8 cellular contexts compared by ENCODE assay signal in the genomic region with DNA sequence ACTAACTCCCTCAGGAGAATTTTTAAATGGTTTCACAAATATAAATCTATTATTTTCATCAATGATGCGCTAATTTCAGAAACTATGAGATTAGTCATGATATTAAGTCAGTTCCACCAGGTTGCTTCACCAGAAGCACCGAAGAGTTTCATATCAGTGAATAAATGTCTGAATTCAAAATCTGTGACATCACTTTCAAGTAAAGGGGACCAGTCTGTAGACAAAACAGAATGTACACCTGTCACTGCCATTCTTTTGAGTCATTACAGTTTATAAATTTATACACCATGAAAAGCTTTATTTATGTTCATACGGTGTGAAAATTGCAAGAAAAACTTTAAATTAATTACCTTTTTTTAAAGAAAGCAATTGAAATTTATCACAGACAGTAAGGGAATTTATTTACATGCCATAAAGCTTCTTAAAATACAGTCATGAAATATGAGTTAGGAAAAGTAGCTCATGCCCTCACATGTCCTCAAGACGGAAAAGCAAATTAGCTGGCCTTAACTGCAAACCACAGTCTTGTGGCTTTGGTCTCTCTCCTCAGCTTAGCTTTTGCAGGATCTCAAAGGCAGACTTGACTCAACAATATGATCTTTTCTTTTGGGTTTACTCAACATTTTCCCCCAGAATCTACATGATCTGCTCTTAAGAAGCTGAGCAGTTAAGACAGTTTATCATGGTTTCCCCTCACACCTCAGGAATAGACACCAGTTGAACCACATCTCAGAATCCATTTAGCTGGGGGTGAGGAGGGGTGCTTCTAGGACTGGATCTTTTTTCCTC.
DNase-seq lines count a peak whose midpoint lies in the region; ATAC-seq and TF ChIP-seq lines count a peak whose summit lies in the region.

No MANE protein-coding gene starts in this region.

- no peaks in the 10 kb centered on the region for H3K27me3 ChIP-seq in RWPE2 (ENCODE audit: insufficient read depth, poor library complexity, severe bottlenecking)

- ATAC-seq in GM19351 (IDR thresholded peaks at IDR 0.05; ENCODE audit: unreplicated experiment) (peak; percentile 83), HG03064 (IDR thresholded peaks at IDR 0.05; ENCODE audit: low read depth, unreplicated experiment) (peak; percentile 81), RWPE2 (ENCODE audit: low read depth) (peak; percentile 45)

- H3K4me3 ChIP-seq in AG10803 (ENCODE audit: low read length) (no peak overlapping the region), RWPE2 (ENCODE audit: severe bottlenecking) (no peak overlapping the region)

- H3K27ac ChIP-seq in RWPE2 (ENCODE audit: poor library complexity, severe bottlenecking) = no peak overlapping the region

- no peaks in the 10 kb centered on the region for H3K9me3 ChIP-seq in RWPE2 (ENCODE audit: severe bottlenecking)

- H3K4me1 ChIP-seq in RWPE2 (ENCODE audit: insufficient read depth, poor library complexity, severe bottlenecking) = peaks cover 13% of the 10 kb centered on the region

- DNase-seq in AG10803 (ENCODE audit: low read depth) (peak; percentile 87), RWPE2 (ENCODE audit: low spot score) (no peak), GOT3 (lab: John Stamatoyannopoulos, UW) (no peak), NCI-H774 (lab: John Stamatoyannopoulos, UW) (no peak), NCI-H2029 treated with DMSO at 0.1 percent for 48 hours (lab: John Stamatoyannopoulos, UW) (no peak), GF-D8 (lab: John Stamatoyannopoulos, UW) (no peak)

- TF ChIP-seq CTCF in AG10803 (conservative IDR thresholded peaks at IDR 0.05; ENCODE audit: low read length) (no peak), RWPE2 (IDR thresholded peaks at IDR 0.05; ENCODE audit: poor library complexity, severe bottlenecking) (no peak)

- no peaks in the 10 kb centered on the region for H3K36me3 ChIP-seq in RWPE2 (ENCODE audit: low read depth)
